In genomic region chrX:41326431-41326830, GRCh38 we compare ENCODE assay signal across 29 cellular contexts.
"Had no signal": no experiment of that assay in that cellular context is flagged by ENCODE, and none has a peak within 500 bp of the region (broad histone marks: within the 10 kb centered on the region; RNA-seq: fewer than 3 reads in every experiment).

No MANE protein-coding gene starts in this region.

- FAIRE-seq: urothelium cell line had no signal

- H3K4me1 Mint-ChIP-seq: stimulated activated memory B cell treated with anti-CD40 and anti-IgM and Interleukin-4, amounts not matched to agents 10 μg/mL and 1 μg/mL and 100 μg/mL, for 72 hours had no signal

- H3K4me1 ChIP-seq: testis, tibial artery, tibial nerve, transverse colon, upper lobe of right lung, uterus had no signal

- H3K9me3 ChIP-seq: stomach, suprapubic skin, testis, thoracic aorta, thyroid gland, tibial artery, tibial nerve, transverse colon, upper lobe of left lung, upper lobe of right lung, uterus, vagina had no signal

- H3K36me3 Mint-ChIP-seq: stimulated activated effector memory CD8-positive, alpha-beta T cell treated with anti-CD3 and anti-CD28 coated beads, Interleukin-12 subunit alpha, Interleukin-12 subunit beta, amount 100 ng/mL, for 72 hours; stimulated activated memory B cell treated with anti-CD40 and anti-IgM and Interleukin-4, amounts not matched to agents 10 μg/mL and 1 μg/mL and 100 μg/mL, for 72 hours; stimulated activated naive B cell treated with anti-CD40 and anti-IgM and Interleukin-4, amounts not matched to agents 10 μg/mL and 1 μg/mL and 100 μg/mL, for 72 hours; type B pancreatic cell had no signal

- H3K27ac ChIP-seq: stomach, suprapubic skin, testis, thoracic aorta, thyroid gland, tibial artery, tibial nerve, transverse colon, upper lobe of left lung, upper lobe of right lung, uterus, vagina had no signal

- ATAC-seq: stimulated activated effector memory CD8-positive, alpha-beta T cell treated with anti-CD3 and anti-CD28 coated beads, Interleukin-12 subunit alpha, Interleukin-12 subunit beta, amount 100 ng/mL, for 72 hours; stimulated activated memory B cell treated with anti-CD40 and anti-IgM and Interleukin-4, amounts not matched to agents 10 μg/mL and 1 μg/mL and 100 μg/mL, for 72 hours; stimulated activated naive B cell treated with anti-CD40 and anti-IgM and Interleukin-4, amounts not matched to agents 10 μg/mL and 1 μg/mL and 100 μg/mL, for 72 hours; stimulated activated naive CD8-positive, alpha-beta T cell treated with anti-CD3 and anti-CD28 coated beads, Interleukin-15, amount 100 ng/mL, for 72 hours; stimulated activated naive CD8-positive, alpha-beta T cell treated with anti-CD3 and anti-CD28 coated beads, Interleukin-15, Interleukin-2, amounts not matched to agents 100 U/mL and 50 U/mL, for 24 hours; upper lobe of right lung had no signal

- DNase-seq: stimulated activated CD4-positive, alpha-beta T cell treated with anti-CD3 and anti-CD28 coated beads, Interleukin-2, amount 100 ng/mL, for 48 hours; stimulated activated CD4-positive, alpha-beta T cell treated with anti-CD3 and anti-CD28 coated beads, Interleukin-4, amount 100 ng/mL, for 1 hour; stimulated activated CD4-positive, alpha-beta T cell treated with anti-CD3 and anti-CD28 coated beads, Interleukin-4, amount 100 ng/mL, for 24 hours; stimulated activated CD4-positive, alpha-beta T cell treated with anti-CD3 and anti-CD28 coated beads, Interleukin-4, amount 100 ng/mL, for 4 hours; stimulated activated CD8-positive, alpha-beta memory T cell treated with anti-CD3 and anti-CD28 coated beads, Interleukin-4, amount 100 ng/mL, for 48 hours; stimulated activated naive B cell treated with anti-CD40 and anti-IgM and Interleukin-4, amounts not matched to agents 10 μg/mL and 1 μg/mL and 100 μg/mL, for 72 hours; stimulated activated naive CD4-positive, alpha-beta T cell; stimulated activated naive CD4-positive, alpha-beta T cell treated with Interleukin-2 at 50 U/mL for 16 hours; stimulated activated naive CD8-positive, alpha-beta T cell treated with anti-CD3 and anti-CD28 coated beads, Interleukin-15, amount 100 ng/mL, for 72 hours; stimulated activated naive CD8-positive, alpha-beta T cell treated with anti-CD3 and anti-CD28 coated beads, Interleukin-15, Interleukin-2, amounts not matched to agents 100 U/mL and 50 U/mL, for 24 hours; stomach; substantia nigra; testis; thyroid gland; tibial artery; transverse colon; trophoblast cell; upper lobe of left lung; upper lobe of right lung; uterus had no signal

- H3K9me3 Mint-ChIP-seq: stimulated activated effector memory CD8-positive, alpha-beta T cell treated with anti-CD3 and anti-CD28 coated beads, Interleukin-12 subunit alpha, Interleukin-12 subunit beta, amount 100 ng/mL, for 72 hours; stimulated activated memory B cell treated with anti-CD40 and anti-IgM and Interleukin-4, amounts not matched to agents 10 μg/mL and 1 μg/mL and 100 μg/mL, for 72 hours; stimulated activated naive B cell treated with anti-CD40 and anti-IgM and Interleukin-4, amounts not matched to agents 10 μg/mL and 1 μg/mL and 100 μg/mL, for 72 hours; stimulated activated naive CD8-positive, alpha-beta T cell treated with anti-CD3 and anti-CD28 coated beads, Interleukin-15, amount 100 ng/mL, for 72 hours; stimulated activated naive CD8-positive, alpha-beta T cell treated with anti-CD3 and anti-CD28 coated beads, Interleukin-15, Interleukin-2, amounts not matched to agents 100 ng/mL and 50 ng/mL, for 24 hours; type B pancreatic cell had no signal

- H3K4me3 ChIP-seq: stomach, suprapubic skin, testis, thoracic aorta, thyroid gland, tibial artery, tibial nerve, transverse colon, upper lobe of left lung, upper lobe of right lung, uterus, vagina had no signal

- H3K4me3 Mint-ChIP-seq: stimulated activated effector memory CD8-positive, alpha-beta T cell treated with anti-CD3 and anti-CD28 coated beads, Interleukin-12 subunit alpha, Interleukin-12 subunit beta, amount 100 ng/mL, for 72 hours; stimulated activated memory B cell treated with anti-CD40 and anti-IgM and Interleukin-4, amounts not matched to agents 10 μg/mL and 1 μg/mL and 100 μg/mL, for 72 hours; stimulated activated naive B cell treated with anti-CD40 and anti-IgM and Interleukin-4, amounts not matched to agents 10 μg/mL and 1 μg/mL and 100 μg/mL, for 72 hours; stimulated activated naive CD8-positive, alpha-beta T cell treated with anti-CD3 and anti-CD28 coated beads, Interleukin-15, amount 100 ng/mL, for 72 hours; stimulated activated naive CD8-positive, alpha-beta T cell treated with anti-CD3 and anti-CD28 coated beads, Interleukin-15, Interleukin-2, amounts not matched to agents 100 ng/mL and 50 ng/mL, for 24 hours; type B pancreatic cell had no signal

- H3K27me3 Mint-ChIP-seq: stimulated activated memory B cell treated with anti-CD40 and anti-IgM and Interleukin-4, amounts not matched to agents 10 μg/mL and 1 μg/mL and 100 μg/mL, for 72 hours; stimulated activated naive CD8-positive, alpha-beta T cell treated with anti-CD3 and anti-CD28 coated beads, Interleukin-15, amount 100 ng/mL, for 72 hours; stimulated activated naive CD8-positive, alpha-beta T cell treated with anti-CD3 and anti-CD28 coated beads, Interleukin-15, Interleukin-2, amounts not matched to agents 100 ng/mL and 50 ng/mL, for 24 hours; type B pancreatic cell had no signal

- H3K27ac Mint-ChIP-seq: stimulated activated effector memory CD8-positive, alpha-beta T cell treated with anti-CD3 and anti-CD28 coated beads, Interleukin-12 subunit alpha, Interleukin-12 subunit beta, amount 100 ng/mL, for 72 hours; stimulated activated memory B cell treated with anti-CD40 and anti-IgM and Interleukin-4, amounts not matched to agents 10 μg/mL and 1 μg/mL and 100 μg/mL, for 72 hours; stimulated activated naive B cell treated with anti-CD40 and anti-IgM and Interleukin-4, amounts not matched to agents 10 μg/mL and 1 μg/mL and 100 μg/mL, for 72 hours; stimulated activated naive CD8-positive, alpha-beta T cell treated with anti-CD3 and anti-CD28 coated beads, Interleukin-15, amount 100 ng/mL, for 72 hours; stimulated activated naive CD8-positive, alpha-beta T cell treated with anti-CD3 and anti-CD28 coated beads, Interleukin-15, Interleukin-2, amounts not matched to agents 100 ng/mL and 50 ng/mL, for 24 hours; type B pancreatic cell had no signal

- H3K36me3 ChIP-seq: stomach, suprapubic skin, thoracic aorta, thyroid gland, tibial artery, tibial nerve, transverse colon, upper lobe of left lung, upper lobe of right lung, uterus, vagina had no signal
